Comparison of ENCODE assay signal across 12 cellular contexts in the genomic region with DNA sequence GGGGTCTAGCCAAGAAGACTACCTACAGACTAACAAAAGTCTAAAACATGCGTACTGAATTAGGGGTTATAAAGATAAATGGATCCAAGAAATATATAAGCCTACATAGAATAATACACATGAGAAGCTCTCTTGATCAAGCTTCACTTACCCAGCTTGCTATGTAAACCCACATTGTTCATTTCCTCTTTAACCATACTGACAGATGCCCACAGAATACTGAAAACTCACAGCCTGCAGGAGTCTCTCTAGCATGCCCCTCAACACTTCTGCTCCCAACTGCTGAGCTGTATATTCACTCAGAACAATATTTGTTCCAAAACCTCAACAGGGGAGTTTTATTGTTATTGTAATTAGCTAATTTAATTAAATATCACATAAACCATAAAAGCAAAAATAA. TPM values are rescaled to one million over a fixed set of nuclear protein-coding genes. Genes with fewer than 3 reads are reported as not detected.
DNase-seq lines count a peak whose midpoint lies in the region; ATAC-seq and TF ChIP-seq lines count a peak whose summit lies in the region.
"Had no signal": no experiment of that assay in that cellular context is flagged by ENCODE, and none has a peak within 500 bp of the region (broad histone marks: within the 10 kb centered on the region; RNA-seq: fewer than 3 reads in every experiment).

No MANE protein-coding gene starts in this region.

- whole genome bisulfite sequencing in testis, 2 donors: 93 to 97% methylated on average over 1 of the region's 1 CpG

- no peaks in the 10 kb centered on the region for H3K27me3 Mint-ChIP-seq in progenitor cell of endocrine pancreas
- H3K27me3 Mint-ChIP-seq: activated naive CD4-positive, alpha-beta T cell treated with anti-CD3 and anti-CD28 coated beads, Interleukin-2, amount 50 U/mL, for 24 hours; dendritic cell treated with granulocyte-macrophage colony-stimulating factor and Interleukin-4, amounts not matched to agents 40 ng/mL and 50 ng/mL, for 4 days had no signal

- no peaks in the 10 kb centered on the region for H3K79me2 ChIP-seq in OCI-LY3 (ENCODE audit: low read length)

- H2AFZ ChIP-seq in OCI-LY3 (ENCODE audit: low read depth, low read length): no peak overlapping the region

- H3K27me3 ChIP-seq in OCI-LY3 (ENCODE audit: low read depth, low read length) (no peaks in the 10 kb centered on the region), testis (no peaks in the 10 kb centered on the region)
- H3K27me3 ChIP-seq in effector memory CD4-positive, alpha-beta T cell (replicated peaks; ENCODE audit: control insufficient read depth, insufficient read depth, low read length, poor library complexity, severe bottlenecking): no peaks in the 10 kb centered on the region

- H3K9me3 ChIP-seq in OCI-LY3 (ENCODE audit: insufficient read depth, low read length): no peaks in the 10 kb centered on the region
- H3K9me3 ChIP-seq in effector memory CD4-positive, alpha-beta T cell (ENCODE audit: control insufficient read depth, low read length): no peaks in the 10 kb centered on the region
- no peaks in the 10 kb centered on the region for H3K9me3 ChIP-seq in testis

- peak; percentile 50 for ATAC-seq in HG03064 (IDR thresholded peaks at IDR 0.05; ENCODE audit: low read depth, unreplicated experiment)
- ATAC-seq: activated CD4-positive, CD25-positive, alpha-beta regulatory T cell treated with anti-CD3 and anti-CD28 coated beads, Interleukin-2, amount 50 U/mL, for 24 hours had no signal

- H3K36me3 ChIP-seq in OCI-LY3 (replicated peaks; ENCODE audit: low read depth, low read length) (peaks cover 16% of the 10 kb centered on the region), testis (ENCODE audit: low read depth, missing control alignments) (no peaks in the 10 kb centered on the region)
- no peaks in the 10 kb centered on the region for H3K36me3 ChIP-seq in effector memory CD4-positive, alpha-beta T cell (ENCODE audit: control insufficient read depth, insufficient read depth, low read length)

- H3K4me3 Mint-ChIP-seq in progenitor cell of endocrine pancreas (ENCODE audit: low read depth): no peak overlapping the region
- H3K4me3 Mint-ChIP-seq: activated naive CD4-positive, alpha-beta T cell treated with anti-CD3 and anti-CD28 coated beads, Interleukin-2, amount 50 U/mL, for 24 hours; dendritic cell treated with granulocyte-macrophage colony-stimulating factor and Interleukin-4, amounts not matched to agents 40 ng/mL and 50 ng/mL, for 4 days had no signal

- H3K27ac Mint-ChIP-seq in progenitor cell of endocrine pancreas: peak overlapping the region; percentile 70
- H3K27ac Mint-ChIP-seq: dendritic cell treated with granulocyte-macrophage colony-stimulating factor and Interleukin-4, amounts not matched to agents 40 ng/mL and 50 ng/mL, for 4 days had no signal

- intact Hi-C loops in testis (cut with DNase I; ENCODE audit: low total_unique reads): no loop called here

- peaks cover 55% of the 10 kb centered on the region for H3K4me1 ChIP-seq in OCI-LY3 (ENCODE audit: low read length)
- peaks cover 2% of the 10 kb centered on the region for H3K4me1 ChIP-seq in effector memory CD4-positive, alpha-beta T cell (ENCODE audit: control insufficient read depth, insufficient read depth, low read length, poor library complexity, severe bottlenecking)
- peaks cover 1% of the 10 kb centered on the region for H3K4me1 ChIP-seq in testis

- peaks cover 11% of the 10 kb centered on the region for H3K4me1 Mint-ChIP-seq in progenitor cell of endocrine pancreas (ENCODE audit: low read depth)

- no peak for TF ChIP-seq POLR2A in testis (IDR thresholded peaks at IDR 0.05)

- H3K27ac ChIP-seq in OCI-LY3 (ENCODE audit: low read length) (peak overlapping the region; percentile 57), testis (no peak overlapping the region)
- H3K27ac ChIP-seq in effector memory CD4-positive, alpha-beta T cell (ENCODE audit: insufficient read depth, low read length, poor library complexity, severe bottlenecking): no peak overlapping the region

- TF ChIP-seq CTCF in OCI-LY3 (IDR thresholded peaks at IDR 0.05; ENCODE audit: low read depth, low read length): peak; percentile 47
- no peak for TF ChIP-seq CTCF in progenitor cell of endocrine pancreas (IDR thresholded peaks at IDR 0.05; ENCODE audit: unreplicated experiment)
- no peak for TF ChIP-seq CTCF in testis (IDR thresholded peaks at IDR 0.05)

- peak overlapping the region; percentile 49 for H3K4me2 ChIP-seq in OCI-LY3 (ENCODE audit: low read length)

- H3K4me3 ChIP-seq in OCI-LY3 (ENCODE audit: low read length): no peak overlapping the region
- H3K4me3 ChIP-seq in effector memory CD4-positive, alpha-beta T cell (ENCODE audit: insufficient read depth, low read depth, low read length, poor library complexity, severe bottlenecking): no peak overlapping the region
- H3K4me3 ChIP-seq in testis: no peak overlapping the region

- H3K9me3 Mint-ChIP-seq in progenitor cell of endocrine pancreas (ENCODE audit: low read depth): no peaks in the 10 kb centered on the region
- H3K9me3 Mint-ChIP-seq: activated naive CD4-positive, alpha-beta T cell treated with anti-CD3 and anti-CD28 coated beads, Interleukin-2, amount 50 U/mL, for 24 hours had no signal

- DNase-seq in NOMO-1 treated with DMSO at 0.1 percent for 48 hours (lab: John Stamatoyannopoulos, UW; ENCODE audit: unreplicated experiment) (peak; percentile 13), NOMO-1 treated with dmso at 0.1 percent for 144 hours (lab: John Stamatoyannopoulos, UW; ENCODE audit: unreplicated experiment) (no peak), progenitor cell of endocrine pancreas (ENCODE audit: low spot score, unreplicated experiment) (no peak), GOT3 (lab: John Stamatoyannopoulos, UW) (no peak), testis (no peak)
- DNase-seq in effector memory CD4-positive, alpha-beta T cell: no peak
- DNase-seq: NCI-H1694 had no signal

- H3K9ac ChIP-seq in OCI-LY3 (ENCODE audit: low read length): no peak overlapping the region

- no peaks in the 10 kb centered on the region for H4K20me1 ChIP-seq in OCI-LY3 (ENCODE audit: insufficient read depth, low read length)

- H3K36me3 Mint-ChIP-seq in progenitor cell of endocrine pancreas (ENCODE audit: insufficient read depth): peaks cover 14% of the 10 kb centered on the region

RNA-seq across cellular contexts. Expression of a gene that starts 52.4 kb away (rescaled TPM):
- 53.9 and 57.2 TPM in 2 replicates for total RNA-seq in progenitor cell of endocrine pancreas
- 10 to 100 TPM; 29.7 to 30.7 TPM for total RNA-seq in testis
- 45.3 TPM for polyA plus RNA-seq in testis (ENCODE audit: insufficient read depth, low read depth, low replicate concordance)
